ENCODE assay signal across 21 cellular contexts in the genomic region with DNA sequence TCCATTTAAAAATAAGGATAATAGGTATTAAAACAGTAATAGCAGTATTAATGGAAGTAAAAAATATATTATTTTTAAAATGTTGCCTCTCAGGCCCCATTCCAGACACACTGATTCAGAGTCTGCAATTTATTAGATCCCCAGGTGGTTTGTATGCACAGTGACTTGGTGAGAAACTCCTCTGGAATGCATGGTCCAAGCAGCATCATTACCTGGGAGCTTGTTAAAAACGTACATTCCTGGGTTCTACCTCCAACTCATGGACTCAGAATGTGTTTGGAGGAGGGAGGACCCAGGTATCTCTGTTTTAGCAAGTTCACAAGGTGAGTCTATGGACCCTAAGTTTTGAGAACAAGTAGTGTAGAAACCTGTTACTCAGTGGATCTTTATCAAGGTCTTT.
DNase-seq lines count a peak whose midpoint lies in the region; ATAC-seq, FAIRE-seq and TF ChIP-seq lines count a peak whose summit lies in the region.
"Had no signal": no experiment of that assay in that cellular context is flagged by ENCODE, and none has a peak within 500 bp of the region (broad histone marks: within the 10 kb centered on the region; RNA-seq: fewer than 3 reads in every experiment).

No MANE protein-coding gene starts in this region.

- H3K4me3 ChIP-seq in fibroblast of mammary gland (ENCODE audit: control insufficient read depth, low read depth, low read length) (no peak overlapping the region), HepG2 (replicated peaks in 1 of 3; ENCODE audit: insufficient read depth in 1 of 3, low read depth in 2 of 3, low read length in 3 of 3) (no peak overlapping the region)
- H3K4me3 ChIP-seq: adrenal gland, SJSA1, tibial nerve had no signal

- no peak for ATAC-seq in GM21528 (IDR thresholded peaks at IDR 0.05; ENCODE audit: low FRiP score, unreplicated experiment)
- ATAC-seq in HG03457 (IDR thresholded peaks at IDR 0.05; ENCODE audit: unreplicated experiment), result no peak
- no peak for ATAC-seq in HepG2
- ATAC-seq: T-helper 17 cell had no signal

- no peak overlapping the region for H3K4me2 ChIP-seq in HepG2 (ENCODE audit: low read depth, low read length)

- no peaks in the 10 kb centered on the region for H3K27me3 ChIP-seq in HepG2 (ENCODE audit: control insufficient read depth in 1 of 2, insufficient read depth in 2 of 2, low read length in 2 of 2)
- H3K27me3 ChIP-seq: adrenal gland, tibial nerve had no signal

- no peaks in the 10 kb centered on the region for H3K4me1 ChIP-seq in HepG2 (ENCODE audit: insufficient read depth, low read length)
- H3K4me1 ChIP-seq: adrenal gland, SJSA1, tibial nerve had no signal

- CTCF ChIA-PET in RWPE1 (lab: Yijun Ruan, JAX) (no interaction called here), HepG2 (lab: Yijun Ruan, JAX; ENCODE audit: low intra/inter-chr PET ratio, low total read pairs) (no interaction called here)

- no peaks in the 10 kb centered on the region for H3K36me3 ChIP-seq in HepG2 (replicated peaks in 1 of 2; ENCODE audit: control insufficient read depth in 1 of 2, insufficient read depth in 2 of 2, low read length in 2 of 2)
- H3K36me3 ChIP-seq: adrenal gland, SJSA1, tibial nerve had no signal

- 0% methylated on average over 1 of the region's 1 CpG for WGBS in HepG2 (ENCODE audit: low lambda C conversion rate)

- TF ChIP-seq EP300 in HepG2 (IDR thresholded peaks at IDR 0.05; ENCODE audit: low read depth in 2 of 2, low read length in 2 of 2) (no peak), HepG2 (CRISPR knock-in tag; IDR thresholded peaks at IDR 0.05; ENCODE audit: borderline replicate concordance) (no peak)

- in situ Hi-C loops in HepG2 (cut with HindIII; ENCODE audit: extremely low pct_ligation_motif_present, low pct_unique_long_range_greater_than_20kb), result no loop called here

- TF ChIP-seq CTCF in RWPE1 (conservative IDR thresholded peaks at IDR 0.05; ENCODE audit: low read depth) (no peak), fibroblast of mammary gland (conservative IDR thresholded peaks at IDR 0.05; ENCODE audit: control insufficient read depth, insufficient read depth, low read depth, low read length) (no peak), HepG2 (CRISPR knock-in tag; IDR thresholded peaks at IDR 0.05) (no peak)

- H4K20me1 ChIP-seq in HepG2 (ENCODE audit: insufficient read depth, low read length), result no peaks in the 10 kb centered on the region

- BruUV-seq in HepG2 (replicated peaks; lab: Mats Ljungman, UMichigan), result no TSS peak

- TF ChIP-seq RAD21 in HepG2 (CRISPR knock-in tag; IDR thresholded peaks at IDR 0.05), result no peak

- DNase-seq in HK-2 (ENCODE audit: unreplicated experiment), result peak; percentile 37
- peak; percentile 60 for DNase-seq in RWPE1 (ENCODE audit: low spot score)
- DNase-seq in fibroblast of mammary gland (ENCODE audit: low read depth), result peak; percentile 49
- peak; percentile 94 for DNase-seq in renal cortical epithelial cell (ENCODE audit: low read depth)
- DNase-seq in activated gamma-delta T cell treated with Interleukin-2 at 50 U/mL for 16 hours, result no peak
- no peak for DNase-seq in HepG2 (ENCODE audit: low spot score)
- DNase-seq: activated CD4-positive, alpha-beta T cell treated with anti-CD3 and anti-CD28 coated beads, Interleukin-2, amount 50 U/mL, for 4 hours; activated effector memory CD4-positive, alpha-beta T cell treated with Interleukin-2 at 50 U/mL for 16 hours; adrenal gland; DMS79 treated with DMSO at 0.1 percent for 48 hours; erythroblast; IMR-90; NCI-H146; NCI-H2171 treated with DMSO at 0.1 percent for 48 hours; stimulated activated CD4-positive, alpha-beta T cell treated with anti-CD3 and anti-CD28 coated beads, Interleukin-2, amount 100 ng/mL, for 24 hours; stimulated activated naive CD4-positive, alpha-beta T cell treated with Interleukin-2 at 50 U/mL for 16 hours; T-helper 17 cell had no signal

- no peak for FAIRE-seq in HepG2 (lab: Jason Lieb, UNC)

- TF ChIP-seq POLR2A in HepG2 (IDR thresholded peaks at IDR 0.05; ENCODE audit: insufficient read depth in 1 of 2, low read depth in 2 of 2, low read length in 2 of 2), result no peak

- H3K9ac ChIP-seq in HepG2 (ENCODE audit: insufficient read depth, low read depth, low read length), result no peak overlapping the region

- H2AFZ ChIP-seq in HepG2 (ENCODE audit: low read length), result no peak overlapping the region

- H3K9me3 ChIP-seq in HepG2 (ENCODE audit: low read length), result no peaks in the 10 kb centered on the region
- H3K9me3 ChIP-seq: adrenal gland, SJSA1, tibial nerve had no signal

- POLR2A ChIA-PET in RWPE1 (lab: Yijun Ruan, JAX; ENCODE audit: low non-redundant PET), result no interaction called here
- POLR2A ChIA-PET in HepG2 (lab: Yijun Ruan, JAX), result no interaction called here

- no peaks in the 10 kb centered on the region for H3K79me2 ChIP-seq in HepG2 (ENCODE audit: insufficient read depth, low read length)

- no peak overlapping the region for H3K27ac ChIP-seq in RWPE1
- no peak overlapping the region for H3K27ac ChIP-seq in HepG2 (ENCODE audit: extremely low read length, insufficient read depth, low read length)
- H3K27ac ChIP-seq: adrenal gland, SJSA1, tibial nerve had no signal

- intact Hi-C loops in HepG2 (cut with micrococcal nuclease; ENCODE audit: unreplicated experiment), result no loop called here

TF ChIP-seq in HepG2, 621 proteins besides CTCF, POLR2A, EP300 and RAD21:
- TF ChIP-seq MXI1 (IDR thresholded peaks at IDR 0.05; ENCODE audit: borderline replicate concordance, low read depth, low read length) (no peak), ZNF253 (CRISPR knock-in tag; IDR thresholded peaks at IDR 0.05; ENCODE audit: borderline replicate concordance) (no peak), ZNF879 (CRISPR knock-in tag; IDR thresholded peaks at IDR 0.05) (no peak)

Comparison
In these comparisons a context has a peak if more than half of its experiments do, and no peak if none do; other contexts are left out.
1. DNase-seq: peak in HK-2 (single experiment), RWPE1 (single experiment), fibroblast of mammary gland (single experiment) and renal cortical epithelial cell (single experiment); none in activated gamma-delta T cell treated with Interleukin-2 at 50 U/mL for 16 hours (single experiment) and HepG2 (single experiment).